8 cellular contexts compared by ENCODE assay signal in genomic region chr2:96116424-96116878, GRCh38. TPM values are rescaled to one million over a fixed set of nuclear protein-coding genes. Genes with fewer than 3 reads are reported as not detected.
DNase-seq lines count a peak whose midpoint lies in the region; ATAC-seq, FAIRE-seq and TF ChIP-seq lines count a peak whose summit lies in the region.

TSS of gene ADRA2B (minus strand) at chr2:96116571. CDS start at chr2:96116149, 422 bp downstream.

- ATAC-seq in HG02610 (IDR thresholded peaks at IDR 0.05; ENCODE audit: unreplicated experiment), result peak; percentile 35
- ATAC-seq in gastroesophageal sphincter, result peak; percentile 49

- in situ Hi-C loops in GM13976 (cut with MboI; ENCODE audit: low sequenced_read_pairs, unreplicated experiment), result loop anchor here (25.0 kb wide), 1 partner anchor 104 kb away; no protein-coding TSS in a partner anchor

- no peaks in the 10 kb centered on the region for H3K36me3 ChIP-seq in gastroesophageal sphincter
- H3K36me3 ChIP-seq in prostate gland, result no peaks in the 10 kb centered on the region

- peaks cover 8% of the 10 kb centered on the region for H3K4me1 Mint-ChIP-seq in HFFc6 (ENCODE audit: low read depth)

- peaks cover 78% of the 10 kb centered on the region for H3K27me3 ChIP-seq in gastroesophageal sphincter
- H3K27me3 ChIP-seq in prostate gland (replicated peaks; ENCODE audit: insufficient read depth), result no peaks in the 10 kb centered on the region

- H3K4me1 ChIP-seq in gastroesophageal sphincter (peaks cover 0 to 21% (median 10%) of the 10 kb centered on the region in 3 donors), prostate gland (replicated peaks) (no peaks in the 10 kb centered on the region)

- DNase-seq in GM13976 (ENCODE audit: low spot score), result peak; percentile 89
- DNase-seq in NCI-H526 (lab: John Stamatoyannopoulos, UW), result peak; percentile 27 to 84
- DNase-seq in activated T-cell treated with anti-CD3 and anti-CD28 coated beads, Interleukin-2, amount 50 U/mL, for 48 hours, result peak; percentile 74 to 81
- DNase-seq in prostate gland (ENCODE audit: low spot score), result peak; percentile 77
- DNase-seq in urothelium cell line (ENCODE audit: low spot score), result peak; percentile 82
- no peak for DNase-seq in HFFc6

- TF ChIP-seq CTCF in GM13976 (IDR thresholded peaks at IDR 0.05; ENCODE audit: borderline replicate concordance, control extremely low read depth, extremely low read depth, insufficient read depth, missing control alignments), result no peak
- no peak for TF ChIP-seq CTCF in gastroesophageal sphincter (IDR thresholded peaks at IDR 0.05)
- TF ChIP-seq CTCF in prostate gland (IDR thresholded peaks at IDR 0.05), result no peak
- no peak for TF ChIP-seq CTCF in HFFc6 (IDR thresholded peaks at IDR 0.05)

- no peaks in the 10 kb centered on the region for H3K9me3 ChIP-seq in gastroesophageal sphincter
- no peaks in the 10 kb centered on the region for H3K9me3 ChIP-seq in prostate gland

- peaks cover 54% of the 10 kb centered on the region for H3K27me3 Mint-ChIP-seq in HFFc6 (ENCODE audit: insufficient read depth)

- TF ChIP-seq POLR2A in gastroesophageal sphincter (IDR thresholded peaks at IDR 0.05), result peak in 1 of 2 donors; percentile 20
- TF ChIP-seq POLR2A in prostate gland (IDR thresholded peaks at IDR 0.05), result peak; percentile 45

- peaks cover 7% of the 10 kb centered on the region for H3K36me3 Mint-ChIP-seq in HFFc6 (ENCODE audit: low read depth)

- peak within 1 kb of the TSS; percentile 20 to 59 for H3K4me3 ChIP-seq in gastroesophageal sphincter
- H3K4me3 ChIP-seq in prostate gland, result peak within 1 kb of the TSS; percentile 44 to 65

- no CpG with 5 or more reads among the region's 64 CpGs for WGBS in gastroesophageal sphincter (ENCODE audit: low coverage in 1 of 2), 2 donors
- 0% methylated on average over 20 of the region's 64 CpGs for WGBS in prostate gland

- H3K27ac Mint-ChIP-seq in HFFc6, result no peak within 1 kb of the TSS

- no peak within 1 kb of the TSS for H3K4me3 Mint-ChIP-seq in HFFc6

- no peak for FAIRE-seq in urothelium cell line (lab: Jason Lieb, UNC)

- no peaks in the 10 kb centered on the region for H3K9me3 Mint-ChIP-seq in HFFc6

- TF ChIP-seq EP300 in gastroesophageal sphincter (IDR thresholded peaks at IDR 0.05), result no peak

- H3K27ac ChIP-seq in gastroesophageal sphincter (peak within 1 kb of the TSS in 3 of 4 donors; percentile 12 to 73 (median 18)), prostate gland (peak within 1 kb of the TSS in 1 of 2 donors; percentile 59)

- intact Hi-C loops in prostate gland (cut with DNase I), result loop anchor here (2.0 kb wide), 1 partner anchor 124 kb away; no protein-coding TSS in a partner anchor

RNA-seq across cellular contexts. Expression of gene ADRA2B, which starts in this region (rescaled TPM):
- 1 to 10 TPM; 1.3 to 4.9 (median 2.1) TPM for total RNA-seq in gastroesophageal sphincter
- 1 to 10 TPM in 1 of 2 donors, under 1 TPM in 1; 0.23 to 5.0 TPM for total RNA-seq in prostate gland
- not detected for total RNA-seq in HFFc6 (2021; fragmentation: NEBNext Ultra II Directional; extraction: Animal tissue kit (Norgen Biotek cat#: 25700))
